Comparison of ENCODE assay signal across 21 cellular contexts in the genomic region with DNA sequence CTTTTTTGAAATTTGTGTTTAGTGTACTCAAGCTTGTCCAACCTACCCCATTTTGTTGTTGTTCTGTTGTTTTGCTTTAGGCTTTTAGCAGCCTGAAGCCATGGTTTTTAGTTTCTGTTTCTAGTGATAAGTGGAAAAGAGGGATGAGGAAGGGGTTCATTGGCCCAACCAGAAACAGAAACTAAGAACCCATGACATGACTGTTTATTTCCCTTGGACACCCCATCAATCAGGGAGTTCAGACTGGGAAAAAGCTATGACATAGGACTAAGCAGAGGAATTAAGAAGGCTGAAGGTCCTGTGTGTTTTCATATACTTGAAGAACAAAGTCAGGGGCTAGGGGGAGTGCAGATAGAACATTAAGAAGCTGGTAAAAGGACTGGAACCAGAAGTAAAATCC.
DNase-seq lines count a peak whose midpoint lies in the region; ATAC-seq and TF ChIP-seq lines count a peak whose summit lies in the region.
"Had no signal": no experiment of that assay in that cellular context is flagged by ENCODE, and none has a peak within 500 bp of the region (broad histone marks: within the 10 kb centered on the region; RNA-seq: fewer than 3 reads in every experiment).

No MANE protein-coding gene starts in this region.

- no peaks in the 10 kb centered on the region for H3K9me2 ChIP-seq in GM23248 (ENCODE audit: insufficient read depth)
- H3K9me2 ChIP-seq: SK-N-SH had no signal

- POLR2A ChIA-PET in WTC11 (lab: Charles Lee) = no interaction called here

- H3K27me3 ChIP-seq in GM23248 (replicated peaks; ENCODE audit: insufficient read depth) = no peaks in the 10 kb centered on the region

- H3K9ac ChIP-seq in GM23248 = no peak overlapping the region
- H3K9ac ChIP-seq: SK-N-SH had no signal

- DNase-seq in Caki2 (ENCODE audit: low read depth) (peak; percentile 14), ELF-1 (ENCODE audit: low read depth, low spot score) (peak; percentile 2), M059J (ENCODE audit: low read depth) (peak; percentile 30), WTC11 (ENCODE audit: low spot score) (no peak), GM23248 (no peak)
- DNase-seq: NCI-H1694 treated with DMSO at 0.1 percent for 48 hours, NCI-H2081 treated with DMSO at 0.1 percent for 48 hours, NCI-H2171 treated with DMSO at 0.1 percent for 48 hours, NCI-H524 treated with DMSO at 0.1 percent for 48 hours, PC-3, SIG-M5, SK-N-SH had no signal

- no peaks in the 10 kb centered on the region for H3K4me1 ChIP-seq in GM23248 (ENCODE audit: insufficient read depth)

- peak overlapping the region; percentile 39; the same call in 1 of the 2 replicates for H3K27ac Mint-ChIP-seq in WTC11
- H3K27ac Mint-ChIP-seq: B cell, CD14-positive monocyte had no signal

- H3F3A ChIP-seq in GM23248 (ENCODE audit: insufficient read depth) = no peaks in the 10 kb centered on the region

- no peaks in the 10 kb centered on the region for H3K9me3 Mint-ChIP-seq in WTC11

- H3K79me2 ChIP-seq in GM23248 (ENCODE audit: insufficient read depth) = no peaks in the 10 kb centered on the region

- no peak for TF ChIP-seq CTCF in WTC11 (IDR thresholded peaks at IDR 0.05)

- no peaks in the 10 kb centered on the region for H4K20me1 ChIP-seq in GM23248 (ENCODE audit: insufficient read depth)

- H3K27ac ChIP-seq in GM23248 = no peak overlapping the region
- H3K27ac ChIP-seq: A549 had no signal

- CTCF ChIA-PET in WTC11 (lab: Charles Lee) = no interaction called here

- H3K4me3 Mint-ChIP-seq in WTC11 = no peak overlapping the region
- H3K4me3 Mint-ChIP-seq: B cell, CD14-positive monocyte had no signal

- H2AFZ ChIP-seq in GM23248 = no peak overlapping the region

- no peaks in the 10 kb centered on the region for H3K27me3 Mint-ChIP-seq in WTC11 (ENCODE audit: low read depth)
- H3K27me3 Mint-ChIP-seq: B cell had no signal

- H3K36me3 ChIP-seq in GM23248 (ENCODE audit: low read depth) = no peaks in the 10 kb centered on the region

- ATAC-seq in WTC11 (no peak), GM18505 (IDR thresholded peaks at IDR 0.05; ENCODE audit: unreplicated experiment) (no peak), HG03139 (IDR thresholded peaks at IDR 0.05; ENCODE audit: unreplicated experiment) (no peak), HG02970 (IDR thresholded peaks at IDR 0.05; ENCODE audit: low FRiP score, unreplicated experiment) (no peak)
- ATAC-seq: A549, HCT116, K562, PC-3 had no signal

- H3K4me2 ChIP-seq in GM23248 (ENCODE audit: unreplicated experiment) = no peak overlapping the region
- H3K4me2 ChIP-seq: A549, SK-N-SH had no signal

- no peak overlapping the region for H3K4me3 ChIP-seq in GM23248
- H3K4me3 ChIP-seq: A549, GM12878, K562 had no signal

- no peak for TF ChIP-seq POLR2A in GM18505 (IDR thresholded peaks at IDR 0.05; ENCODE audit: borderline replicate concordance, extremely low read depth, insufficient read depth, insufficient read length)

- no peaks in the 10 kb centered on the region for H3K36me3 Mint-ChIP-seq in WTC11
- H3K36me3 Mint-ChIP-seq: CD14-positive monocyte had no signal

- in situ Hi-C loops in Caki2 (cut with HindIII; ENCODE audit: low pct_unique_long_range_greater_than_20kb, low sequenced_read_pairs) = no loop called here
- in situ Hi-C loops in GM23248 (cut with MboI) = no loop called here

- H3K4me1 Mint-ChIP-seq in WTC11 = peaks cover 11% of the 10 kb centered on the region
- H3K4me1 Mint-ChIP-seq: B cell, CD14-positive monocyte had no signal

- no peaks in the 10 kb centered on the region for H3K9me3 ChIP-seq in GM23248 (ENCODE audit: low read depth)
- H3K9me3 ChIP-seq: A549, SK-N-SH had no signal

TF ChIP-seq in WTC11, 78 proteins besides CTCF, POLR2A, EP300 and RAD21:
- TF ChIP-seq, protein P1, sequence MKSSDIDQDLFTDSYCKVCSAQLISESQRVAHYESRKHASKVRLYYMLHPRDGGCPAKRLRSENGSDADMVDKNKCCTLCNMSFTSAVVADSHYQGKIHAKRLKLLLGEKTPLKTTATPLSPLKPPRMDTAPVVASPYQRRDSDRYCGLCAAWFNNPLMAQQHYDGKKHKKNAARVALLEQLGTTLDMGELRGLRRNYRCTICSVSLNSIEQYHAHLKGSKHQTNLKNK (CRISPR knock-in tag; IDR thresholded peaks at IDR 0.05) = no peak
- no peak for TF ChIP-seq MYBL2 (CRISPR knock-in tag; IDR thresholded peaks at IDR 0.05)
- no peak for TF ChIP-seq ESRRA (CRISPR knock-in tag; IDR thresholded peaks at IDR 0.05; ENCODE audit: borderline replicate concordance)
- TF ChIP-seq, protein P2, sequence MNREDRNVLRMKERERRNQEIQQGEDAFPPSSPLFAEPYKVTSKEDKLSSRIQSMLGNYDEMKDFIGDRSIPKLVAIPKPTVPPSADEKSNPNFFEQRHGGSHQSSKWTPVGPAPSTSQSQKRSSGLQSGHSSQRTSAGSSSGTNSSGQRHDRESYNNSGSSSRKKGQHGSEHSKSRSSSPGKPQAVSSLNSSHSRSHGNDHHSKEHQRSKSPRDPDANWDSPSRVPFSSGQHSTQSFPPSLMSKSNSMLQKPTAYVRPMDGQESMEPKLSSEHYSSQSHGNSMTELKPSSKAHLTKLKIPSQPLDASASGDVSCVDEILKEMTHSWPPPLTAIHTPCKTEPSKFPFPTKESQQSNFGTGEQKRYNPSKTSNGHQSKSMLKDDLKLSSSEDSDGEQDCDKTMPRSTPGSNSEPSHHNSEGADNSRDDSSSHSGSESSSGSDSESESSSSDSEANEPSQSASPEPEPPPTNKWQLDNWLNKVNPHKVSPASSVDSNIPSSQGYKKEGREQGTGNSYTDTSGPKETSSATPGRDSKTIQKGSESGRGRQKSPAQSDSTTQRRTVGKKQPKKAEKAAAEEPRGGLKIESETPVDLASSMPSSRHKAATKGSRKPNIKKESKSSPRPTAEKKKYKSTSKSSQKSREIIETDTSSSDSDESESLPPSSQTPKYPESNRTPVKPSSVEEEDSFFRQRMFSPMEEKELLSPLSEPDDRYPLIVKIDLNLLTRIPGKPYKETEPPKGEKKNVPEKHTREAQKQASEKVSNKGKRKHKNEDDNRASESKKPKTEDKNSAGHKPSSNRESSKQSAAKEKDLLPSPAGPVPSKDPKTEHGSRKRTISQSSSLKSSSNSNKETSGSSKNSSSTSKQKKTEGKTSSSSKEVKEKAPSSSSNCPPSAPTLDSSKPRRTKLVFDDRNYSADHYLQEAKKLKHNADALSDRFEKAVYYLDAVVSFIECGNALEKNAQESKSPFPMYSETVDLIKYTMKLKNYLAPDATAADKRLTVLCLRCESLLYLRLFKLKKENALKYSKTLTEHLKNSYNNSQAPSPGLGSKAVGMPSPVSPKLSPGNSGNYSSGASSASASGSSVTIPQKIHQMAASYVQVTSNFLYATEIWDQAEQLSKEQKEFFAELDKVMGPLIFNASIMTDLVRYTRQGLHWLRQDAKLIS (CRISPR knock-in tag; IDR thresholded peaks at IDR 0.05; ENCODE audit: borderline replicate concordance) = no peak

Comparison
In these comparisons a context has a peak if more than half of its experiments do, and no peak if none do; other contexts are left out.
1. DNase-seq: peak in Caki2 (single experiment), ELF-1 (single experiment) and M059J (single experiment); none in WTC11 (single experiment) and GM23248 (single experiment).